Comparison of ENCODE assay signal across 18 cellular contexts in genomic region chr16:62869837-62870236, GRCh38.
DNase-seq lines count a peak whose midpoint lies in the region; ATAC-seq lines count a peak whose summit lies in the region.
"Had no signal": no experiment of that assay in that cellular context is flagged by ENCODE, and none has a peak within 500 bp of the region (broad histone marks: within the 10 kb centered on the region; RNA-seq: fewer than 3 reads in every experiment).

No MANE protein-coding gene starts in this region.

- no peak overlapping the region for H3K4me3 ChIP-seq in neuronal stem cell (ENCODE audit: low read length in 2 of 2)
- H3K4me3 ChIP-seq: BLaER1 treated with 17β-estradiol and CSF1 and Interleukin-3, amounts not matched to agents 10 nM and 100 nM had no signal

- no peak overlapping the region for H3K27ac ChIP-seq in neuronal stem cell (replicated peaks; ENCODE audit: low read length)
- H3K27ac ChIP-seq: 22Rv1; BLaER1 treated with 17β-estradiol and CSF1 and Interleukin-3, amounts not matched to agents 10 nM and 100 nM; KMS-11 had no signal

- peaks cover 3 to 11% of the 10 kb centered on the region in 2 donors for H3K9me3 ChIP-seq in neuronal stem cell (replicated peaks in 1 of 2; ENCODE audit: control insufficient read depth in 2 of 2, insufficient read depth in 1 of 2, low read depth in 1 of 2, low read length in 2 of 2)
- H3K9me3 ChIP-seq: BLaER1 treated with 17β-estradiol and CSF1 and Interleukin-3, amounts not matched to agents 10 nM and 100 nM had no signal

- H3K4me1 ChIP-seq in neuronal stem cell (ENCODE audit: control insufficient read depth in 2 of 2, insufficient read depth in 1 of 2, low read depth in 1 of 2, low read length in 2 of 2), result peaks cover 0 to 8% of the 10 kb centered on the region in 2 donors

- H3K23ac ChIP-seq in neuronal stem cell (ENCODE audit: low read depth, low read length, poor library complexity), result no peak overlapping the region

- H4K91ac ChIP-seq in neuronal stem cell (ENCODE audit: low read depth, low read length, poor library complexity), result no peak overlapping the region

- ATAC-seq in HG02798 (IDR thresholded peaks at IDR 0.05; ENCODE audit: poor library complexity, unreplicated experiment), result peak; percentile 56
- peak; percentile 77 for ATAC-seq in HG03565 (IDR thresholded peaks at IDR 0.05; ENCODE audit: unreplicated experiment)
- ATAC-seq in GM21786 (IDR thresholded peaks at IDR 0.05; ENCODE audit: unreplicated experiment), result no peak
- ATAC-seq: T-helper 17 cell had no signal

- no peaks in the 10 kb centered on the region for H3K27me3 ChIP-seq in neuronal stem cell (ENCODE audit: control insufficient read depth in 3 of 3, insufficient read depth in 3 of 3, low read depth in 1 of 3, low read length in 3 of 3)
- H3K27me3 ChIP-seq: BLaER1 treated with 17β-estradiol and CSF1 and Interleukin-3, amounts not matched to agents 10 nM and 100 nM had no signal

- H3K36me3 ChIP-seq in neuronal stem cell (replicated peaks in 1 of 2; ENCODE audit: control insufficient read depth in 2 of 2, insufficient read depth in 2 of 2, low read length in 2 of 2), result no peaks in the 10 kb centered on the region
- H3K36me3 ChIP-seq: BLaER1 treated with 17β-estradiol and CSF1 and Interleukin-3, amounts not matched to agents 10 nM and 100 nM had no signal

- no peak overlapping the region for H3K4ac ChIP-seq in neuronal stem cell (ENCODE audit: low read length)

- no peak overlapping the region for H2AK5ac ChIP-seq in neuronal stem cell (ENCODE audit: low read depth, low read length)

- WGBS in neuronal stem cell (ENCODE audit: extremely low coverage in 2 of 2, insufficient read length in 2 of 2, insufficient replicate concordance in 1 of 2), 2 donors, result no CpG with 5 or more reads among the region's 4 CpGs

- peak overlapping the region; percentile 55 for H2AFZ ChIP-seq in neuronal stem cell (ENCODE audit: low read length)

- H2BK120ac ChIP-seq in neuronal stem cell (ENCODE audit: low read depth, low read length), result no peak overlapping the region

- H2BK12ac ChIP-seq in neuronal stem cell (ENCODE audit: low read length), result no peak overlapping the region

- no peak overlapping the region for H2BK15ac ChIP-seq in neuronal stem cell (ENCODE audit: low read length)

- H3K79me1 ChIP-seq in neuronal stem cell (ENCODE audit: low read depth, low read length), result no peaks in the 10 kb centered on the region

- H3K9ac ChIP-seq in neuronal stem cell (ENCODE audit: low read depth, low read length, poor library complexity), result no peak overlapping the region
- H3K9ac ChIP-seq: BLaER1 treated with 17β-estradiol and CSF1 and Interleukin-3, amounts not matched to agents 10 nM and 100 nM; KMS-11 had no signal

- no peak overlapping the region for H3K18ac ChIP-seq in neuronal stem cell (ENCODE audit: low read length)

- no peak overlapping the region for H3K14ac ChIP-seq in neuronal stem cell (ENCODE audit: low read length)

- H3K4me2 ChIP-seq in neuronal stem cell (ENCODE audit: insufficient read depth, low read length, poor library complexity, severe bottlenecking), result no peak overlapping the region
- H3K4me2 ChIP-seq: BLaER1 treated with 17β-estradiol and CSF1 and Interleukin-3, amounts not matched to agents 10 nM and 100 nM; KMS-11 had no signal

- DNase-seq in DMS79 treated with DMSO at 0.1 percent for 48 hours (lab: John Stamatoyannopoulos, UW) (peak; percentile 42), DMS79 (lab: John Stamatoyannopoulos, UW) (no peak), neuronal stem cell (ENCODE audit: low spot score) (no peak), cerebellar cortex (ENCODE audit: low spot score) (no peak), C1 segment of cervical spinal cord (lab: John Stamatoyannopoulos, UW) (no peak)
- DNase-seq: GOT3, NCI-H1092 treated with DMSO at 0.1 percent for 48 hours, NCI-H1694 treated with DMSO at 0.1 percent for 48 hours, NCI-H2171, NCI-H446 treated with DMSO at 0.1 percent for 48 hours, SHP77 treated with DMSO at 0.1 percent for 48 hours, T-helper 17 cell had no signal

- H4K8ac ChIP-seq in neuronal stem cell (ENCODE audit: low read depth, low read length), result no peak overlapping the region

- H2BK5ac ChIP-seq in neuronal stem cell (ENCODE audit: low read length), result no peak overlapping the region
